Comparison of ENCODE assay signal across 7 cellular contexts in genomic region chr2:158885018-158885675, GRCh38.
DNase-seq lines count a peak whose midpoint lies in the region; TF ChIP-seq lines count a peak whose summit lies in the region.
"Not testable (repeated sequence)": the region's sequence is repeated elsewhere in the genome, so short reads cannot be mapped to it uniquely, and the experiment has no call there.

No MANE protein-coding gene starts in this region.

- TF ChIP-seq CTCF in HEK293 (tag by site-specific recombination; IDR thresholded peaks at IDR 0.05) = not testable (repeated sequence)

- H3K9me3 Mint-ChIP-seq in activated naive CD8-positive, alpha-beta T cell treated with anti-CD3 and anti-CD28 coated beads for 36 hours = not testable (repeated sequence)

- not testable (repeated sequence) for H3K36me3 Mint-ChIP-seq in activated naive CD8-positive, alpha-beta T cell treated with anti-CD3 and anti-CD28 coated beads for 36 hours

- H3K4me1 Mint-ChIP-seq in activated naive CD8-positive, alpha-beta T cell treated with anti-CD3 and anti-CD28 coated beads for 36 hours = not testable (repeated sequence)

- not testable (repeated sequence) for H3K4me3 ChIP-seq in HEK293 (ENCODE audit: low read depth, low read length)

- H3K27ac ChIP-seq in HEK293 (ENCODE audit: extremely low read depth, low read depth, low read length) = not testable (repeated sequence)

- POLR2A ChIA-PET in HEK293 (lab: Yijun Ruan, JAX) = not testable (repeated sequence)

- CTCF ChIA-PET in HEK293 (lab: Yijun Ruan, JAX) = interaction anchor here (0.5 to 0.6 kb wide), 2 partner anchors 536 to 1493 kb away, joined by 3 to 4 read pairs; no protein-coding TSS in a partner anchor

- not testable (repeated sequence) for H3K27ac Mint-ChIP-seq in activated naive CD8-positive, alpha-beta T cell treated with anti-CD3 and anti-CD28 coated beads for 36 hours

- H3K4me3 Mint-ChIP-seq in activated naive CD8-positive, alpha-beta T cell treated with anti-CD3 and anti-CD28 coated beads for 36 hours = not testable (repeated sequence)

- H3K36me3 ChIP-seq in HEK293 (ENCODE audit: control insufficient read depth in 2 of 2, insufficient read depth in 1 of 2, low read length in 2 of 2) = not testable (repeated sequence)

- not testable (repeated sequence) for H3K4me1 ChIP-seq in HEK293 (ENCODE audit: control insufficient read depth, insufficient read depth, low read length)

- not testable (repeated sequence) for H3K9me3 ChIP-seq in HEK293 (ENCODE audit: control insufficient read depth, insufficient read depth, low read depth, low read length)

- DNase-seq in RPMI7951 (ENCODE audit: low read depth) (peak; percentile 42), glomerular visceral epithelial cell (ENCODE audit: extremely low spot score) (peak; percentile 46), renal cortical epithelial cell (ENCODE audit: low read depth) (peak; percentile 16)
- DNase-seq in activated CD4-positive, alpha-beta T cell treated with anti-CD3 and anti-CD28 coated beads, Interleukin-2, amount 50 U/mL, for 48 hours = peak; percentile 50 to 55
- DNase-seq in activated naive CD8-positive, alpha-beta T cell treated with anti-CD3 and anti-CD28 coated beads for 36 hours = peak; percentile 42
- peak; percentile 11 to 17 for DNase-seq in stimulated activated CD4-positive, alpha-beta T cell treated with anti-CD3 and anti-CD28 coated beads, Interleukin-4, amount 100 ng/mL, for 4 hours

- not testable (repeated sequence) for H3K27me3 Mint-ChIP-seq in activated naive CD8-positive, alpha-beta T cell treated with anti-CD3 and anti-CD28 coated beads for 36 hours

TF ChIP-seq in HEK293, 187 proteins besides CTCF, POLR2A, EP300 and RAD21:
- TF ChIP-seq ZNF654 (tag by site-specific recombination; IDR thresholded peaks at IDR 0.05; ENCODE audit: low read depth) = peak; percentile 11; the same call in 1 of the 2 replicates
